13 cellular contexts compared by ENCODE assay signal in genomic region chr12:70002097-70002911, GRCh38.
DNase-seq lines count a peak whose midpoint lies in the region; ATAC-seq and TF ChIP-seq lines count a peak whose summit lies in the region.
"Had no signal": no experiment of that assay in that cellular context is flagged by ENCODE, and none has a peak within 500 bp of the region (broad histone marks: within the 10 kb centered on the region; RNA-seq: fewer than 3 reads in every experiment).

No MANE protein-coding gene starts in this region.

- intact Hi-C loops in lower lobe of right lung (cut with DNase I): no loop called here

- POLR2A ChIA-PET in T-cell (lab: Charles Lee): no interaction called here

- H3K4me3 Mint-ChIP-seq in T-cell: no peak overlapping the region

- no peaks in the 10 kb centered on the region for H3K36me3 ChIP-seq in Loucy (ENCODE audit: insufficient read depth, low read length)
- H3K36me3 ChIP-seq in esophagus (ENCODE audit: control insufficient read depth in 2 of 2, insufficient read depth in 2 of 2, low read length in 1 of 2): no peaks in the 10 kb centered on the region
- H3K36me3 ChIP-seq in lower lobe of right lung: no peaks in the 10 kb centered on the region
- no peaks in the 10 kb centered on the region for H3K36me3 ChIP-seq in suprapubic skin

- H3K4me2 ChIP-seq in Loucy (ENCODE audit: low read depth, low read length, poor library complexity, severe bottlenecking): no peak overlapping the region

- H3K4me1 ChIP-seq in Loucy (ENCODE audit: insufficient read depth, low read length, poor library complexity, severe bottlenecking): peaks cover 19% of the 10 kb centered on the region
- peaks cover 2 to 8% of the 10 kb centered on the region in 2 donors for H3K4me1 ChIP-seq in esophagus (ENCODE audit: control insufficient read depth in 2 of 2, insufficient read depth in 2 of 2, low read length in 1 of 2)
- no peaks in the 10 kb centered on the region for H3K4me1 ChIP-seq in lower lobe of right lung
- peaks cover 15% of the 10 kb centered on the region for H3K4me1 ChIP-seq in suprapubic skin

- peaks cover 6% of the 10 kb centered on the region; the same call in 1 of the 2 replicates for H3K9me3 ChIP-seq in Loucy (ENCODE audit: insufficient read depth, low read depth, low read length)
- H3K9me3 ChIP-seq in esophagus (ENCODE audit: control insufficient read depth in 2 of 2, insufficient read depth in 1 of 2, low read depth in 1 of 2, low read length in 1 of 2): peaks cover 0 to 5% of the 10 kb centered on the region in 2 donors
- H3K9me3 ChIP-seq in lower lobe of right lung: no peaks in the 10 kb centered on the region
- H3K9me3 ChIP-seq in suprapubic skin: no peaks in the 10 kb centered on the region

- no peak overlapping the region for H3K27ac Mint-ChIP-seq in T-cell

- peak overlapping the region; percentile 61 to 72 for H3K27ac ChIP-seq in esophagus (ENCODE audit: low read depth in 2 of 2, low read length in 1 of 2)
- peak overlapping the region; percentile 57 for H3K27ac ChIP-seq in lower lobe of right lung
- peak overlapping the region; percentile 61 for H3K27ac ChIP-seq in suprapubic skin
- H3K27ac ChIP-seq: SK-N-MC had no signal

- H3K9ac ChIP-seq in Loucy (ENCODE audit: low read depth, low read length, poor library complexity, severe bottlenecking): peak overlapping the region; percentile 21

- no peaks in the 10 kb centered on the region for H3K36me3 Mint-ChIP-seq in T-cell

- no peaks in the 10 kb centered on the region for H3K27me3 ChIP-seq in Loucy (ENCODE audit: insufficient read depth, low read length, poor library complexity, severe bottlenecking)
- no peaks in the 10 kb centered on the region for H3K27me3 ChIP-seq in esophagus (ENCODE audit: control insufficient read depth in 1 of 2, insufficient read depth in 2 of 2, low read length in 2 of 2)
- H3K27me3 ChIP-seq in lower lobe of right lung (ENCODE audit: low read depth): no peaks in the 10 kb centered on the region
- no peaks in the 10 kb centered on the region for H3K27me3 ChIP-seq in suprapubic skin

- DNase-seq in lower lobe of right lung (no peak), suprapubic skin (ENCODE audit: low spot score in 2 of 2) (no peak), T-cell (no peak), NAMALWA (ENCODE audit: low spot score) (no peak)
- no peak for DNase-seq in stimulated activated CD4-positive, alpha-beta T cell treated with anti-CD3 and anti-CD28 coated beads, Interleukin-15, amount 100 ng/mL, for 24 hours
- DNase-seq: activated naive CD4-positive, alpha-beta T cell treated with Interleukin-2 at 50 U/mL for 16 hours; DMS79; effector memory CD4-positive, alpha-beta T cell; NCI-H2107 had no signal

- H3K4me3 ChIP-seq in Loucy (ENCODE audit: low read length, poor library complexity, severe bottlenecking): no peak overlapping the region
- no peak overlapping the region for H3K4me3 ChIP-seq in esophagus (ENCODE audit: low read depth in 1 of 2, low read length in 2 of 2)
- H3K4me3 ChIP-seq in lower lobe of right lung: no peak overlapping the region
- H3K4me3 ChIP-seq in suprapubic skin: no peak overlapping the region
- H3K4me3 ChIP-seq: SK-N-MC had no signal

- H4K20me1 ChIP-seq in Loucy (ENCODE audit: insufficient read depth, low read length, poor library complexity, severe bottlenecking): no peaks in the 10 kb centered on the region

- H3F3A ChIP-seq in Loucy (ENCODE audit: low read depth): no peaks in the 10 kb centered on the region

- peak; percentile 39 to 55 for ATAC-seq in lower lobe of right lung
- no peak for ATAC-seq in T-cell (replicated peaks in 1 of 4)
- no peak for ATAC-seq in GM21515 (IDR thresholded peaks at IDR 0.05; ENCODE audit: unreplicated experiment)

- no peaks in the 10 kb centered on the region for H3K9me2 ChIP-seq in Loucy (replicated peaks; ENCODE audit: low read depth, low read length)

- no peaks in the 10 kb centered on the region for H3K4me1 Mint-ChIP-seq in T-cell

- 57 to 58% methylated on average over 3 of the region's 3 CpGs for WGBS in esophagus, 2 donors
- WGBS in suprapubic skin: 48% methylated on average over 3 of the region's 3 CpGs

- H3K9me3 Mint-ChIP-seq in T-cell: peaks cover 0 to 4% (median under 1%) of the 10 kb centered on the region in 3 donors

- CTCF ChIA-PET in T-cell (lab: Charles Lee): no interaction called here

- no peak for TF ChIP-seq EP300 in suprapubic skin (IDR thresholded peaks at IDR 0.05)

- TF ChIP-seq CTCF in Loucy (conservative IDR thresholded peaks at IDR 0.05; ENCODE audit: low read length): no peak
- TF ChIP-seq CTCF in lower lobe of right lung (IDR thresholded peaks at IDR 0.05): no peak
- no peak for TF ChIP-seq CTCF in suprapubic skin (IDR thresholded peaks at IDR 0.05)

- H3K79me2 ChIP-seq in Loucy (ENCODE audit: insufficient read depth, low read length): no peaks in the 10 kb centered on the region

- peak overlapping the region; percentile 57 for H2AFZ ChIP-seq in Loucy (ENCODE audit: low read length)

- TF ChIP-seq POLR2A in suprapubic skin (IDR thresholded peaks at IDR 0.05): no peak

- H3K27me3 Mint-ChIP-seq in T-cell: peaks cover 4% of the 10 kb centered on the region in 2 donors

Comparison
In these comparisons a context has a peak if more than half of its experiments do, and no peak if none do; other contexts are left out.
1. ATAC-seq: peak in lower lobe of right lung (2 of 2); none in T-cell (0 of 4) and GM21515 (single experiment).
2. Peak in every context shown above with its lines, with median percentiles within 50 percentile points of each other: H3K27ac ChIP-seq.